Comparison of ENCODE assay signal across 12 cellular contexts in the genomic region with DNA sequence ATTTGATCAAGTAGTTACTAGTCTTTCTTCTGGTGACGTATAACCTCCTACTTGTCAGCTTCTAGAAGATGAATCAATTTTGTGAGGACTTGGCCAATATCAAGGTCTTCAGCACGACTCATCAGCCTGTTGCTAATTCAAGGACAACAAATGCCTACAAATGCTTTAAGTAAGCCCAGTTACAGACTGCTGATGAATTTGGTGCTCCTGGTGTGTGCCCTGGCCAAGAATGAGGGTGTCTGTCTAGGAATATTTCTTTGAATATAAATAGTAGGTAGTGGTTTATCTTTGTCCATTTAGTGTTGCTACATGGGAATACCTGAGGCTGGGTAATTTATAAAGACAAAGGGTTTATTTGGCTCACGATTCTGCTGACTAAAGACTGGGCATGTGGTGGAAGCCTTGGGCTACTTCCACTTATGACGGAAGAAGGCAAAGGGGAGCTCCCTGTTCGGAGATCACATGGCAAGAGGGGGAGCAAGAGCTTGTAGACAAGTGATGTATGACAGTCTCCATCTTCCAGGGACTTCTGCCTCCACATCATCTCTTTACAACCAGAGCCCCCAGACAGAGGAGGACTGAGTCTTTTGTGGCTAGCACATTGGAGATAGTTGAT.
DNase-seq lines count a peak whose midpoint lies in the region; ATAC-seq, FAIRE-seq and TF ChIP-seq lines count a peak whose summit lies in the region.
"Had no signal": no experiment of that assay in that cellular context is flagged by ENCODE, and none has a peak within 500 bp of the region (broad histone marks: within the 10 kb centered on the region; RNA-seq: fewer than 3 reads in every experiment).

No MANE protein-coding gene starts in this region.

- H3K4me3 ChIP-seq in RWPE2 (ENCODE audit: severe bottlenecking) (no peak overlapping the region), fibroblast of pulmonary artery (replicated peaks; ENCODE audit: low read depth, low read length) (no peak overlapping the region), HAP-1 (no peak overlapping the region)
- H3K4me3 ChIP-seq: thoracic aorta had no signal

- no peak overlapping the region for H3K27ac ChIP-seq in RWPE2 (ENCODE audit: poor library complexity, severe bottlenecking)
- H3K27ac ChIP-seq: thoracic aorta had no signal

- H3K9me3 Mint-ChIP-seq in HFFc6 = no peaks in the 10 kb centered on the region

- H3K27ac Mint-ChIP-seq in HFFc6 = peak overlapping the region; percentile 70

- no peak for TF ChIP-seq CTCF in HFFc6 (IDR thresholded peaks at IDR 0.05)
- TF ChIP-seq CTCF in RWPE2 (IDR thresholded peaks at IDR 0.05; ENCODE audit: poor library complexity, severe bottlenecking) = no peak
- no peak for TF ChIP-seq CTCF in fibroblast of pulmonary artery (IDR thresholded peaks at IDR 0.05; ENCODE audit: low read length, missing control alignments)

- H3K9me3 ChIP-seq in RWPE2 (ENCODE audit: severe bottlenecking) (no peaks in the 10 kb centered on the region), HAP-1 (no peaks in the 10 kb centered on the region)
- H3K9me3 ChIP-seq: thoracic aorta had no signal

- H3K27me3 ChIP-seq in RWPE2 (ENCODE audit: insufficient read depth, poor library complexity, severe bottlenecking) (no peaks in the 10 kb centered on the region), HAP-1 (ENCODE audit: low read depth) (no peaks in the 10 kb centered on the region)

- H3K36me3 ChIP-seq in RWPE2 (ENCODE audit: low read depth) = no peaks in the 10 kb centered on the region
- H3K36me3 ChIP-seq in HAP-1 (replicated peaks) = no peaks in the 10 kb centered on the region
- H3K36me3 ChIP-seq: thoracic aorta had no signal

- H3K4me1 ChIP-seq in RWPE2 (ENCODE audit: insufficient read depth, poor library complexity, severe bottlenecking) (peaks cover 3% of the 10 kb centered on the region), HAP-1 (peaks cover 33% of the 10 kb centered on the region)

- DNase-seq in HFFc6 = peak; percentile 86
- no peak for DNase-seq in RWPE2 (ENCODE audit: low spot score)
- DNase-seq in fibroblast of pulmonary artery (ENCODE audit: low read depth) = peak; percentile 45
- DNase-seq in renal cortical epithelial cell (ENCODE audit: low read depth) = peak; percentile 65
- DNase-seq in stimulated activated CD4-positive, alpha-beta T cell treated with anti-CD3 and anti-CD28 coated beads, Interleukin-12 subunit alpha, Interleukin-12 subunit beta, amount 100 ng/mL, for 4 hours = no peak
- no peak for DNase-seq in HAP-1 (ENCODE audit: low spot score in 2 of 2)
- no peak for DNase-seq in GM19239 (ENCODE audit: insufficient read length, low spot score)
- DNase-seq: hypothalamus, Kasumi-1, NCI-H446 had no signal

- peak overlapping the region; percentile 15; the same call in 1 of the 2 replicates for H3K4me3 Mint-ChIP-seq in HFFc6

- no peak for FAIRE-seq in GM19239 (lab: Jason Lieb, UNC)
- FAIRE-seq: RCC 7860 had no signal

- H3K27me3 Mint-ChIP-seq in HFFc6 (ENCODE audit: insufficient read depth) = no peaks in the 10 kb centered on the region; the same call in 1 of the 2 replicates

- peak; percentile 76 for ATAC-seq in RWPE2 (ENCODE audit: low read depth)

- in situ Hi-C loops in HAP-1 (cut with MboI; ENCODE audit: low sequenced_read_pairs) = no loop called here

- no peaks in the 10 kb centered on the region; the same call in 1 of the 2 replicates for H3K36me3 Mint-ChIP-seq in HFFc6 (ENCODE audit: low read depth)

- peaks cover 33% of the 10 kb centered on the region for H3K4me1 Mint-ChIP-seq in HFFc6 (ENCODE audit: low read depth)

Comparison
In these comparisons a context has a peak if more than half of its experiments do, and no peak if none do; other contexts are left out.
1. DNase-seq: peak in HFFc6 (single experiment), fibroblast of pulmonary artery (single experiment) and renal cortical epithelial cell (single experiment); none in RWPE2 (single experiment), stimulated activated CD4-positive, alpha-beta T cell treated with anti-CD3 and anti-CD28 coated beads, Interleukin-12 subunit alpha, Interleukin-12 subunit beta, amount 100 ng/mL, for 4 hours (single experiment), HAP-1 (0 of 2) and GM19239 (single experiment).